In the genomic region with DNA sequence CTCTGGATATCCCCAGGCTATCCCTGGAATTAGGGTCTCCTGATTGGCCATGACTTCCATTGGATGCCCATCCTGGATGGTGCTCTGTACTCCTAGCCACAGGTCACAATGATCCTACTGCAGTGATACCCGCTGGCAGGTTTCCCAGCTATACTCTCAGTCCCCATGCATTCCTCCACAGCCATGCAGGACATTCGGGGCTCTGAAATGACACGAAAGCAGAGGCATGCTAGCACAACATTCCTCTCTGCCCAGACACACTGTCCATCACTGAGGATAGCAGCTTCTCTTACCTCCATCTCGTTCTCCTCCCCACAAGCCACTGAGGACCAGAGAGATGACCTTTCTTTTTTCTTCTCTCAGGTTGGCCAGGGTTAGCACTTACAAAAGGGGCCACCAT, we compare ENCODE assay signal across 31 cellular contexts.
"Had no signal": no experiment of that assay in that cellular context is flagged by ENCODE, and none has a peak within 500 bp of the region (broad histone marks: within the 10 kb centered on the region; RNA-seq: fewer than 3 reads in every experiment).

No MANE protein-coding gene starts in this region.

- H3K4me3 Mint-ChIP-seq: immature natural killer cell; naive thymus-derived CD4-positive, alpha-beta T cell; natural killer cell treated with Interleukin-12 subunit alpha and Interleukin-12 subunit beta and Interleukin-15 and Interleukin-18, amount 100 ng/mL, for 72 hours; stimulated activated memory B cell treated with anti-CD40 and anti-IgM and Interleukin-4, amounts not matched to agents 10 μg/mL and 1 μg/mL and 100 μg/mL, for 72 hours had no signal

- H3K27ac Mint-ChIP-seq: immature natural killer cell; naive thymus-derived CD4-positive, alpha-beta T cell; natural killer cell treated with Interleukin-12 subunit alpha and Interleukin-12 subunit beta and Interleukin-15 and Interleukin-18, amount 100 ng/mL, for 72 hours; stimulated activated memory B cell treated with anti-CD40 and anti-IgM and Interleukin-4, amounts not matched to agents 10 μg/mL and 1 μg/mL and 100 μg/mL, for 72 hours had no signal

- DNase-seq: hypothalamus; immature natural killer cell; kidney; left colon; left ventricle myocardium inferior; midbrain; mucosa of descending colon; naive thymus-derived CD4-positive, alpha-beta T cell; nucleus accumbens; pancreas; posterior cingulate gyrus; retina; right cardiac atrium; sigmoid colon; stimulated activated CD4-positive, alpha-beta T cell treated with anti-CD3 and anti-CD28 coated beads, Interleukin-1b, Interleukin-23, amount 100 ng/mL, for 48 hours; stimulated activated CD4-positive, alpha-beta T cell treated with anti-CD3 and anti-CD28 coated beads, Interleukin-2, amount 100 ng/mL, for 48 hours; stimulated activated CD4-positive, alpha-beta T cell treated with anti-CD3 and anti-CD28 coated beads, Interleukin-4, amount 100 ng/mL, for 4 hours; stimulated activated CD8-positive, alpha-beta memory T cell treated with anti-CD3 and anti-CD28 coated beads, Interleukin-4, amount 100 ng/mL, for 48 hours; stimulated activated naive CD4-positive, alpha-beta T cell treated with Interleukin-2 at 50 U/mL for 16 hours; tibial artery; trophoblast cell; upper lobe of right lung had no signal

- H3K4me1 ChIP-seq: tibial artery had no signal

- H3K36me3 ChIP-seq: left ventricle myocardium inferior, pancreas, prostate gland, sigmoid colon, suprapubic skin, thoracic aorta, tibial artery, upper lobe of right lung had no signal

- FAIRE-seq: islet of Langerhans, kidney, pancreas, urothelium cell line had no signal

- H3K27ac ChIP-seq: left ventricle myocardium inferior, prostate gland, sigmoid colon, suprapubic skin, thoracic aorta, tibial artery, upper lobe of right lung had no signal

- ATAC-seq: left colon, mucosa of descending colon, pancreas, right cardiac atrium, upper lobe of right lung had no signal

- H3K27me3 Mint-ChIP-seq: stimulated activated memory B cell treated with anti-CD40 and anti-IgM and Interleukin-4, amounts not matched to agents 10 μg/mL and 1 μg/mL and 100 μg/mL, for 72 hours had no signal

- H3K27me3 ChIP-seq: pancreas, sigmoid colon, suprapubic skin, tibial artery, upper lobe of right lung had no signal

- H3K9me3 ChIP-seq: left ventricle myocardium inferior, mucosa of descending colon, pancreas, prostate gland, sigmoid colon, suprapubic skin, thoracic aorta, tibial artery, upper lobe of right lung had no signal

- H3K4me2 ChIP-seq: smooth muscle cell had no signal

- H3K4me3 ChIP-seq: left ventricle myocardium inferior, lung, mucosa of descending colon, pancreas, prostate gland, sigmoid colon, smooth muscle cell, suprapubic skin, thoracic aorta, tibial artery, upper lobe of right lung had no signal

- H3K4me1 Mint-ChIP-seq: immature natural killer cell; stimulated activated memory B cell treated with anti-CD40 and anti-IgM and Interleukin-4, amounts not matched to agents 10 μg/mL and 1 μg/mL and 100 μg/mL, for 72 hours had no signal

- H3K9me3 Mint-ChIP-seq: immature natural killer cell; naive thymus-derived CD4-positive, alpha-beta T cell; natural killer cell treated with Interleukin-12 subunit alpha and Interleukin-12 subunit beta and Interleukin-15 and Interleukin-18, amount 100 ng/mL, for 72 hours; stimulated activated memory B cell treated with anti-CD40 and anti-IgM and Interleukin-4, amounts not matched to agents 10 μg/mL and 1 μg/mL and 100 μg/mL, for 72 hours had no signal
